ENCODE assay signal across 19 cellular contexts in genomic region chr18:37720706-37721105, GRCh38.
"Had no signal": no experiment of that assay in that cellular context is flagged by ENCODE, and none has a peak within 500 bp of the region (broad histone marks: within the 10 kb centered on the region; RNA-seq: fewer than 3 reads in every experiment).

No MANE protein-coding gene starts in this region.

- H3K27me3 Mint-ChIP-seq: dendritic cell treated with granulocyte-macrophage colony-stimulating factor and Interleukin-4, amounts not matched to agents 40 ng/mL and 50 ng/mL, for 4 days had no signal

- H3K9me3 ChIP-seq: ascending aorta, lower lobe of right lung, mucosa of descending colon, stomach, suprapubic skin, tibial nerve had no signal

- H3K4me3 ChIP-seq: ascending aorta, lower lobe of right lung, mucosa of descending colon, stomach, suprapubic skin, tibial nerve had no signal

- DNase-seq: activated T-cell treated with anti-CD3 and anti-CD28 coated beads, Interleukin-2, amount 50 U/mL, for 1 hour; brain microvascular endothelial cell; caudate nucleus; effector CD4-positive, alpha-beta T cell; foreskin fibroblast; lower lobe of right lung; mesendoderm; mucosa of descending colon; nephron progenitor cell; occipital lobe; posterior cingulate gyrus; stimulated activated CD4-positive, alpha-beta T cell treated with anti-CD3 and anti-CD28 coated beads, Interleukin-4, amount 100 ng/mL, for 24 hours; stomach had no signal

- H3K27ac ChIP-seq: ascending aorta, brain microvascular endothelial cell, lower lobe of right lung, stomach, tibial nerve had no signal

- H3K4me3 Mint-ChIP-seq: dendritic cell treated with granulocyte-macrophage colony-stimulating factor and Interleukin-4, amounts not matched to agents 40 ng/mL and 50 ng/mL, for 4 days; nephron progenitor cell had no signal

- H3K4me1 Mint-ChIP-seq: nephron progenitor cell had no signal

- H3K4me1 ChIP-seq: ascending aorta, lower lobe of right lung, stomach, suprapubic skin, tibial nerve had no signal

- H3K36me3 Mint-ChIP-seq: activated naive CD4-positive, alpha-beta T cell treated with anti-CD3 and anti-CD28 coated beads, Interleukin-2, amount 50 U/mL, for 72 hours had no signal

- H3K27ac Mint-ChIP-seq: activated naive CD4-positive, alpha-beta T cell treated with anti-CD3 and anti-CD28 coated beads, Interleukin-2, amount 50 U/mL, for 72 hours; dendritic cell treated with granulocyte-macrophage colony-stimulating factor and Interleukin-4, amounts not matched to agents 40 ng/mL and 50 ng/mL, for 4 days; nephron progenitor cell had no signal

- ATAC-seq: activated naive CD4-positive, alpha-beta T cell treated with anti-CD3 and anti-CD28 coated beads, Interleukin-2, amount 50 U/mL, for 72 hours; left lobe of liver; lower lobe of right lung; mucosa of descending colon had no signal

- H3K36me3 ChIP-seq: ascending aorta, brain microvascular endothelial cell, lower lobe of right lung, stomach, suprapubic skin, tibial nerve had no signal

- H3K9me3 Mint-ChIP-seq: dendritic cell treated with granulocyte-macrophage colony-stimulating factor and Interleukin-4, amounts not matched to agents 40 ng/mL and 50 ng/mL, for 4 days; nephron progenitor cell had no signal

- H3K27me3 ChIP-seq: ascending aorta, brain microvascular endothelial cell, stomach, suprapubic skin, tibial nerve had no signal
